In the genomic region with DNA sequence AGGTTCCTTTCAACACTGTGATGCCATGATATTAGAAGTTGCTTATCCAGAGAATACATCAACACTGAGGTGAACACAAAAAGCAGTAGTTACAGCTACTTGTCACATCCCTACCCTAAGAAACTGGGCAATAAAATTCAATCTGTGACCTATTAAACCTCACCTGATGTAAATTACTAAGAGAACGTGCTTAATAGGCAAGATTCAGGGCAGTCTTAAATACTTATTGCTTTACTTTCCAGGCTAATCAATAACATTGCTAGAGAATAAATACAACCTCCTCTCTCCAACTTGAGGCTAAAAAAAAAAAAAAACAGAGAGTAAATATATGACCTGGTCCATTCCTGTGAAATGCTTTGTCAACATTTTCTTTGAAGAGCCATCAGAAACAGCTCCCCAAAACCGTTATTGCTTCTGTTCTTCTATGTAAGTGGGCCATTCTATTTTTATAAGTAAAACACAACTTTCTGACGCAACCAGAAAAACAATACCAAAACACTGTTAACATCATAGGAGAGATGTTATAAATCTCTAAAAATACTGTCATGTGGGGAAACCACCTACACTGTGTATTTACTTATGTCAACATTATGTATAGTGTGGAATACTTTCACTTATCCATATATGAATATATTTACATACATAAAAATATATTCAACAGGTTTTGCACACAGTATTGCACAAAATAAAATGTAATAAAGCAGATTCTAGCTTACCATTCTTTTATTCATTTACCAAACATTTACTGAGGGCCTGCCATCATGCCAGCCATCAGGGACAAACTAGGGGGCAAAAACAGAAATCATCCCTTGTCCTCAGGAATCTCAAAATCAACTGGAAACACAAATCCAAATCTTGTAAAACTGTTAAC, we compare ENCODE assay signal across 2 cellular contexts.
TF ChIP-seq lines count a peak whose summit lies in the region.

No MANE protein-coding gene starts in this region.

TF ChIP-seq in SK-N-SH, 30 proteins besides CTCF, POLR2A, EP300 and RAD21:
- TF ChIP-seq FOXM1 (IDR thresholded peaks at IDR 0.05; ENCODE audit: low read depth) (no peak), TEAD4 (IDR thresholded peaks at IDR 0.05; ENCODE audit: borderline replicate concordance, insufficient read depth) (no peak), JUND (IDR thresholded peaks at IDR 0.05) (no peak), POLR2AphosphoS5 (IDR thresholded peaks at IDR 0.05; ENCODE audit: low read depth, low read length) (no peak), RFX5 (IDR thresholded peaks at IDR 0.05; ENCODE audit: low read length) (no peak), EZH2phosphoT487 (IDR thresholded peaks at IDR 0.05; ENCODE audit: borderline replicate concordance, low read depth) (no peak), SMC3 (IDR thresholded peaks at IDR 0.05; ENCODE audit: low read depth, low read length) (no peak), TAF1 (IDR thresholded peaks at IDR 0.05; ENCODE audit: borderline replicate concordance, low read depth, low read length) (no peak), ELF1 (IDR thresholded peaks at IDR 0.05) (no peak), YY1 (IDR thresholded peaks at IDR 0.05; ENCODE audit: low read depth) (no peak), NRF1 (IDR thresholded peaks at IDR 0.05; ENCODE audit: low read depth, low read length) (no peak), CHD2 (IDR thresholded peaks at IDR 0.05; ENCODE audit: low read length, partially characterized antibody) (no peak), RCOR1 (IDR thresholded peaks at IDR 0.05; ENCODE audit: low read length) (no peak), FOSL2 (IDR thresholded peaks at IDR 0.05; ENCODE audit: borderline replicate concordance, low read depth) (no peak), GABPA (IDR thresholded peaks at IDR 0.05; ENCODE audit: low read depth) (no peak)
- TF ChIP-seq, protein P1, sequence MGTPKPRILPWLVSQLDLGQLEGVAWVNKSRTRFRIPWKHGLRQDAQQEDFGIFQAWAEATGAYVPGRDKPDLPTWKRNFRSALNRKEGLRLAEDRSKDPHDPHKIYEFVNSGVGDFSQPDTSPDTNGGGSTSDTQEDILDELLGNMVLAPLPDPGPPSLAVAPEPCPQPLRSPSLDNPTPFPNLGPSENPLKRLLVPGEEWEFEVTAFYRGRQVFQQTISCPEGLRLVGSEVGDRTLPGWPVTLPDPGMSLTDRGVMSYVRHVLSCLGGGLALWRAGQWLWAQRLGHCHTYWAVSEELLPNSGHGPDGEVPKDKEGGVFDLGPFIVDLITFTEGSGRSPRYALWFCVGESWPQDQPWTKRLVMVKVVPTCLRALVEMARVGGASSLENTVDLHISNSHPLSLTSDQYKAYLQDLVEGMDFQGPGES (IDR thresholded peaks at IDR 0.05; ENCODE audit: low read depth, low read length), result no peak
- TF ChIP-seq, protein P2, sequence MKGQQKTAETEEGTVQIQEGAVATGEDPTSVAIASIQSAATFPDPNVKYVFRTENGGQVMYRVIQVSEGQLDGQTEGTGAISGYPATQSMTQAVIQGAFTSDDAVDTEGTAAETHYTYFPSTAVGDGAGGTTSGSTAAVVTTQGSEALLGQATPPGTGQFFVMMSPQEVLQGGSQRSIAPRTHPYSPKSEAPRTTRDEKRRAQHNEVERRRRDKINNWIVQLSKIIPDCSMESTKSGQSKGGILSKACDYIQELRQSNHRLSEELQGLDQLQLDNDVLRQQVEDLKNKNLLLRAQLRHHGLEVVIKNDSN (IDR thresholded peaks at IDR 0.05; ENCODE audit: borderline replicate concordance, low read depth), result no peak
- TF ChIP-seq, protein P3, sequence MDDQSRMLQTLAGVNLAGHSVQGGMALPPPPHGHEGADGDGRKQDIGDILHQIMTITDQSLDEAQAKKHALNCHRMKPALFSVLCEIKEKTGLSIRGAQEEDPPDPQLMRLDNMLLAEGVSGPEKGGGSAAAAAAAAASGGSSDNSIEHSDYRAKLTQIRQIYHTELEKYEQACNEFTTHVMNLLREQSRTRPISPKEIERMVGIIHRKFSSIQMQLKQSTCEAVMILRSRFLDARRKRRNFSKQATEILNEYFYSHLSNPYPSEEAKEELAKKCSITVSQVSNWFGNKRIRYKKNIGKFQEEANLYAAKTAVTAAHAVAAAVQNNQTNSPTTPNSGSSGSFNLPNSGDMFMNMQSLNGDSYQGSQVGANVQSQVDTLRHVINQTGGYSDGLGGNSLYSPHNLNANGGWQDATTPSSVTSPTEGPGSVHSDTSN (IDR thresholded peaks at IDR 0.05), result no peak
- TF ChIP-seq, protein P4, sequence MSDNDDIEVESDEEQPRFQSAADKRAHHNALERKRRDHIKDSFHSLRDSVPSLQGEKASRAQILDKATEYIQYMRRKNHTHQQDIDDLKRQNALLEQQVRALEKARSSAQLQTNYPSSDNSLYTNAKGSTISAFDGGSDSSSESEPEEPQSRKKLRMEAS (IDR thresholded peaks at IDR 0.05; ENCODE audit: low read depth), result no peak

TF ChIP-seq in SK-N-SH treated with all-trans-retinoic acid at 6 μM for 48 hours, 23 proteins besides CTCF, POLR2A, EP300 and RAD21:
- TF ChIP-seq, protein P5, sequence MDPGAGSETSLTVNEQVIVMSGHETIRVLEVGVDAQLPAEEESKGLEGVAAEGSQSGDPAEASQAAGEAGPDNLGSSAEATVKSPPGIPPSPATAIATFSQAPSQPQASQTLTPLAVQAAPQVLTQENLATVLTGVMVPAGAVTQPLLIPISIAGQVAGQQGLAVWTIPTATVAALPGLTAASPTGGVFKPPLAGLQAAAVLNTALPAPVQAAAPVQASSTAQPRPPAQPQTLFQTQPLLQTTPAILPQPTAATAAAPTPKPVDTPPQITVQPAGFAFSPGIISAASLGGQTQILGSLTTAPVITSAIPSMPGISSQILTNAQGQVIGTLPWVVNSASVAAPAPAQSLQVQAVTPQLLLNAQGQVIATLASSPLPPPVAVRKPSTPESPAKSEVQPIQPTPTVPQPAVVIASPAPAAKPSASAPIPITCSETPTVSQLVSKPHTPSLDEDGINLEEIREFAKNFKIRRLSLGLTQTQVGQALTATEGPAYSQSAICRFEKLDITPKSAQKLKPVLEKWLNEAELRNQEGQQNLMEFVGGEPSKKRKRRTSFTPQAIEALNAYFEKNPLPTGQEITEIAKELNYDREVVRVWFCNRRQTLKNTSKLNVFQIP (CRISPR knock-in tag; IDR thresholded peaks at IDR 0.05; ENCODE audit: borderline replicate concordance, low read depth), result no peak
- no peak for TF ChIP-seq ZNF8 (CRISPR knock-in tag; IDR thresholded peaks at IDR 0.05)
- no peak for TF ChIP-seq PPARA (CRISPR knock-in tag; IDR thresholded peaks at IDR 0.05; ENCODE audit: borderline replicate concordance)
- no peak for TF ChIP-seq GLIS3 (CRISPR knock-in tag; IDR thresholded peaks at IDR 0.05)
- no peak for TF ChIP-seq RARB (CRISPR knock-in tag; IDR thresholded peaks at IDR 0.05)
- TF ChIP-seq ZC3H10 (CRISPR knock-in tag; IDR thresholded peaks at IDR 0.05), result no peak
- TF ChIP-seq, protein P6, sequence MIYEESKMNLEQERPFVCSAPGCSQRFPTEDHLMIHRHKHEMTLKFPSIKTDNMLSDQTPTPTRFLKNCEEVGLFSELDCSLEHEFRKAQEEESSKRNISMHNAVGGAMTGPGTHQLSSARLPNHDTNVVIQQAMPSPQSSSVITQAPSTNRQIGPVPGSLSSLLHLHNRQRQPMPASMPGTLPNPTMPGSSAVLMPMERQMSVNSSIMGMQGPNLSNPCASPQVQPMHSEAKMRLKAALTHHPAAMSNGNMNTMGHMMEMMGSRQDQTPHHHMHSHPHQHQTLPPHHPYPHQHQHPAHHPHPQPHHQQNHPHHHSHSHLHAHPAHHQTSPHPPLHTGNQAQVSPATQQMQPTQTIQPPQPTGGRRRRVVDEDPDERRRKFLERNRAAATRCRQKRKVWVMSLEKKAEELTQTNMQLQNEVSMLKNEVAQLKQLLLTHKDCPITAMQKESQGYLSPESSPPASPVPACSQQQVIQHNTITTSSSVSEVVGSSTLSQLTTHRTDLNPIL (CRISPR knock-in tag; IDR thresholded peaks at IDR 0.05; ENCODE audit: low read depth), result no peak
- no peak for TF ChIP-seq OSR1 (CRISPR knock-in tag; IDR thresholded peaks at IDR 0.05)
- TF ChIP-seq ZNF565 (CRISPR knock-in tag; conservative IDR thresholded peaks at IDR 0.05; ENCODE audit: low read depth), result no peak
- TF ChIP-seq, protein P7, sequence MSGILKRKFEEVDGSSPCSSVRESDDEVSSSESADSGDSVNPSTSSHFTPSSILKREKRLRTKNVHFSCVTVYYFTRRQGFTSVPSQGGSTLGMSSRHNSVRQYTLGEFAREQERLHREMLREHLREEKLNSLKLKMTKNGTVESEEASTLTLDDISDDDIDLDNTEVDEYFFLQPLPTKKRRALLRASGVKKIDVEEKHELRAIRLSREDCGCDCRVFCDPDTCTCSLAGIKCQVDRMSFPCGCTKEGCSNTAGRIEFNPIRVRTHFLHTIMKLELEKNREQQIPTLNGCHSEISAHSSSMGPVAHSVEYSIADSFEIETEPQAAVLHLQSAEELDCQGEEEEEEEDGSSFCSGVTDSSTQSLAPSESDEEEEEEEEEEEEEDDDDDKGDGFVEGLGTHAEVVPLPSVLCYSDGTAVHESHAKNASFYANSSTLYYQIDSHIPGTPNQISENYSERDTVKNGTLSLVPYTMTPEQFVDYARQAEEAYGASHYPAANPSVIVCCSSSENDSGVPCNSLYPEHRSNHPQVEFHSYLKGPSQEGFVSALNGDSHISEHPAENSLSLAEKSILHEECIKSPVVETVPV (CRISPR knock-in tag; IDR thresholded peaks at IDR 0.05), result no peak
- TF ChIP-seq, protein P8, sequence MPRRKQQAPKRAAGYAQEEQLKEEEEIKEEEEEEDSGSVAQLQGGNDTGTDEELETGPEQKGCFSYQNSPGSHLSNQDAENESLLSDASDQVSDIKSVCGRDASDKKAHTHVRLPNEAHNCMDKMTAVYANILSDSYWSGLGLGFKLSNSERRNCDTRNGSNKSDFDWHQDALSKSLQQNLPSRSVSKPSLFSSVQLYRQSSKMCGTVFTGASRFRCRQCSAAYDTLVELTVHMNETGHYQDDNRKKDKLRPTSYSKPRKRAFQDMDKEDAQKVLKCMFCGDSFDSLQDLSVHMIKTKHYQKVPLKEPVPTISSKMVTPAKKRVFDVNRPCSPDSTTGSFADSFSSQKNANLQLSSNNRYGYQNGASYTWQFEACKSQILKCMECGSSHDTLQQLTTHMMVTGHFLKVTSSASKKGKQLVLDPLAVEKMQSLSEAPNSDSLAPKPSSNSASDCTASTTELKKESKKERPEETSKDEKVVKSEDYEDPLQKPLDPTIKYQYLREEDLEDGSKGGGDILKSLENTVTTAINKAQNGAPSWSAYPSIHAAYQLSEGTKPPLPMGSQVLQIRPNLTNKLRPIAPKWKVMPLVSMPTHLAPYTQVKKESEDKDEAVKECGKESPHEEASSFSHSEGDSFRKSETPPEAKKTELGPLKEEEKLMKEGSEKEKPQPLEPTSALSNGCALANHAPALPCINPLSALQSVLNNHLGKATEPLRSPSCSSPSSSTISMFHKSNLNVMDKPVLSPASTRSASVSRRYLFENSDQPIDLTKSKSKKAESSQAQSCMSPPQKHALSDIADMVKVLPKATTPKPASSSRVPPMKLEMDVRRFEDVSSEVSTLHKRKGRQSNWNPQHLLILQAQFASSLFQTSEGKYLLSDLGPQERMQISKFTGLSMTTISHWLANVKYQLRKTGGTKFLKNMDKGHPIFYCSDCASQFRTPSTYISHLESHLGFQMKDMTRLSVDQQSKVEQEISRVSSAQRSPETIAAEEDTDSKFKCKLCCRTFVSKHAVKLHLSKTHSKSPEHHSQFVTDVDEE (CRISPR knock-in tag; IDR thresholded peaks at IDR 0.05), result no peak
- TF ChIP-seq SNAI2 (CRISPR knock-in tag; IDR thresholded peaks at IDR 0.05), result no peak
- TF ChIP-seq, protein P9, sequence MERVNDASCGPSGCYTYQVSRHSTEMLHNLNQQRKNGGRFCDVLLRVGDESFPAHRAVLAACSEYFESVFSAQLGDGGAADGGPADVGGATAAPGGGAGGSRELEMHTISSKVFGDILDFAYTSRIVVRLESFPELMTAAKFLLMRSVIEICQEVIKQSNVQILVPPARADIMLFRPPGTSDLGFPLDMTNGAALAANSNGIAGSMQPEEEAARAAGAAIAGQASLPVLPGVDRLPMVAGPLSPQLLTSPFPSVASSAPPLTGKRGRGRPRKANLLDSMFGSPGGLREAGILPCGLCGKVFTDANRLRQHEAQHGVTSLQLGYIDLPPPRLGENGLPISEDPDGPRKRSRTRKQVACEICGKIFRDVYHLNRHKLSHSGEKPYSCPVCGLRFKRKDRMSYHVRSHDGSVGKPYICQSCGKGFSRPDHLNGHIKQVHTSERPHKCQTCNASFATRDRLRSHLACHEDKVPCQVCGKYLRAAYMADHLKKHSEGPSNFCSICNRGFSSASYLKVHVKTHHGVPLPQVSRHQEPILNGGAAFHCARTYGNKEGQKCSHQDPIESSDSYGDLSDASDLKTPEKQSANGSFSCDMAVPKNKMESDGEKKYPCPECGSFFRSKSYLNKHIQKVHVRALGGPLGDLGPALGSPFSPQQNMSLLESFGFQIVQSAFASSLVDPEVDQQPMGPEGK (CRISPR knock-in tag; IDR thresholded peaks at IDR 0.05; ENCODE audit: borderline replicate concordance), result no peak
- TF ChIP-seq ESRRG (CRISPR knock-in tag; IDR thresholded peaks at IDR 0.05), result no peak
- TF ChIP-seq ARNTL (CRISPR knock-in tag; IDR thresholded peaks at IDR 0.05; ENCODE audit: borderline replicate concordance, low read depth), result no peak
- no peak for TF ChIP-seq CSDC2 (CRISPR knock-in tag; IDR thresholded peaks at IDR 0.05)
